ENCODE assay signal across 1 cellular context in genomic region chr1:92791487-92792058, GRCh38.
TF ChIP-seq lines count a peak whose summit lies in the region.

No MANE protein-coding gene starts in this region.

TF ChIP-seq in K562, 482 proteins besides CTCF, POLR2A, EP300 and RAD21 (continued from another document):
- TF ChIP-seq NR2C1 (IDR thresholded peaks at IDR 0.05) (0 out of 2 replicates have a peak, but pooled peaks have one; percentile 14), NR2C1 (tag; IDR thresholded peaks at IDR 0.05) (no peak), ZEB2 (IDR thresholded peaks at IDR 0.05) (0 out of 2 replicates have a peak, but pooled peaks have one; percentile 19), PTRF (tag; IDR thresholded peaks at IDR 0.05) (0 out of 2 replicates have a peak, but pooled peaks have one; percentile 24), NR2C2 (CRISPR knock-in tag; IDR thresholded peaks at IDR 0.05) (no peak), NR2C2 (tag; IDR thresholded peaks at IDR 0.05) (peak; percentile 57; the same call in 1 of the 2 replicates), MTA2 (IDR thresholded peaks at IDR 0.05; ENCODE audit: low read depth) (no peak), GTF2E2 (tag; IDR thresholded peaks at IDR 0.05) (no peak), JUN (IDR thresholded peaks at IDR 0.05; ENCODE audit: borderline replicate concordance, low read depth, low read length) (peak; percentile 25; the same call in 1 of the 2 replicates), JUN (CRISPR knock-in tag; IDR thresholded peaks at IDR 0.05; ENCODE audit: borderline replicate concordance) (no peak), ZNF12 (CRISPR knock-in tag; IDR thresholded peaks at IDR 0.05) (no peak), TOE1 (IDR thresholded peaks at IDR 0.05; ENCODE audit: borderline replicate concordance) (peak; percentile 63; the same call in 1 of the 2 replicates), TOE1 (CRISPR knock-in tag; IDR thresholded peaks at IDR 0.05; ENCODE audit: borderline replicate concordance, low read depth) (no peak), ZNF764 (CRISPR knock-in tag; IDR thresholded peaks at IDR 0.05; ENCODE audit: low read depth) (no peak), JUND (IDR thresholded peaks at IDR 0.05; ENCODE audit: borderline replicate concordance, low read depth, low read length) (0 out of 2 replicates have a peak, but pooled peaks have one; percentile 19), JUND (tag; IDR thresholded peaks at IDR 0.05; ENCODE audit: borderline replicate concordance, low read depth, low read length) (no peak), HDAC2 (IDR thresholded peaks at IDR 0.05) (peak; percentile 33; the same call in 1 of the 2 replicates), SRSF3 (IDR thresholded peaks at IDR 0.05; ENCODE audit: insufficient read depth, low read length) (no peak)
